Comparison of ENCODE assay signal across 18 cellular contexts in genomic region chr4:138107023-138107422, GRCh38.
"Had no signal": no experiment of that assay in that cellular context is flagged by ENCODE, and none has a peak within 500 bp of the region (broad histone marks: within the 10 kb centered on the region; RNA-seq: fewer than 3 reads in every experiment).

No MANE protein-coding gene starts in this region.

- H3K4me3 ChIP-seq: K562 had no signal

- ATAC-seq: K562 had no signal

- H3K4me1 Mint-ChIP-seq: IgD-negative memory B cell had no signal

- H3K36me3 Mint-ChIP-seq: IgD-negative memory B cell had no signal

- H3K27ac Mint-ChIP-seq: IgD-negative memory B cell had no signal

- H3K4me3 Mint-ChIP-seq: IgD-negative memory B cell had no signal

- DNase-seq: Kasumi-1, MM.1S, NCI-H1092 treated with DMSO at 0.1 percent for 48 hours, NCI-H1436, NCI-H1694, NCI-H187 treated with DMSO at 0.1 percent for 48 hours, NCI-H2029 treated with DMSO at 0.1 percent for 48 hours, NCI-H2171 treated with DMSO at 0.1 percent for 48 hours, NCI-H345, NCI-H446 treated with DMSO at 0.1 percent for 48 hours, NCI-H510A treated with DMSO at 0.1 percent for 48 hours, NCI-H69, NCI-H774, Right ventricle myocardium superior, RPMI8226, SK-N-SH had no signal

- H3K9me3 Mint-ChIP-seq: IgD-negative memory B cell had no signal
